In the genomic region with DNA sequence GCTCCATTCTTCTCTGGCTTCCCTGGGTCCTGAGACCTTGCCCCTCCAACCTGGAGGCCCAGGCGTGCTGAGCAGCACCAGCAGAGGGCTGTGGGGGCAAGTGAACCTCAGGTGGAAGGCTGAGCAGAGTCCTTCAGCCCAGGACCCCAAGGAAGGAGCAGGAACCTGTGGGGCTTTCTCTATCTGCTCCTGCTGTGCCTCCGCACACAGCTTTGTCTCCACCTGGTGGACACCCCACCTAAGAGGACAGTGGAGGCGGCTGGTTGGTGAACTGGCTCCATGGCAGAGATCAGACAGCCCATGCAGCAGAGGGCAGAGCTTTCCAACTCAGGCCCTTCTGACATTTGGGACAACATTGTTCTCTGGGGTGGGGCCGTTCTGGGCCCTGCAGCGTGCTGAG, we compare ENCODE assay signal across 8 cellular contexts. TPM values are rescaled to one million over a fixed set of nuclear protein-coding genes. Genes with fewer than 3 reads are reported as not detected.
DNase-seq lines count a peak whose midpoint lies in the region; ATAC-seq and TF ChIP-seq lines count a peak whose summit lies in the region.

No MANE protein-coding gene starts in this region.

- no peaks in the 10 kb centered on the region for H3K4me1 ChIP-seq in prostate gland (replicated peaks)

- DNase-seq in AG09309 (ENCODE audit: low read depth) (no peak), H7 (peak; percentile 92), T follicular helper cell (ENCODE audit: low read depth) (peak; percentile 18), NCI-H526 treated with DMSO at 0.1 percent for 48 hours (lab: John Stamatoyannopoulos, UW) (no peak), prostate gland (ENCODE audit: low spot score) (no peak)
- peak; percentile 22 for DNase-seq in effector CD8-positive, alpha-beta T cell (lab: John Stamatoyannopoulos, UW)
- peak in 3 of 4 experiments; percentile 18 to 38 (median 19) for DNase-seq in stimulated activated CD4-positive, alpha-beta T cell treated with anti-CD3 and anti-CD28 coated beads, Interleukin-1b, Interleukin-23, amount 100 ng/mL, for 24 hours (ENCODE audit: low read depth in 4 of 4, low spot score in 1 of 4)

- intact Hi-C loops in prostate gland (cut with DNase I): no loop called here

- TF ChIP-seq CTCF in AG09309 (IDR thresholded peaks at IDR 0.05; ENCODE audit: control insufficient read depth, insufficient read depth, low read depth, low read length, missing control alignments): peak; percentile 46
- TF ChIP-seq CTCF in prostate gland (IDR thresholded peaks at IDR 0.05): peak in 1 of 4 experiments; percentile 35

- H3K36me3 ChIP-seq in H7 (replicated peaks; ENCODE audit: control insufficient read depth, insufficient read depth, low read length) (peaks cover 4% of the 10 kb centered on the region), prostate gland (no peaks in the 10 kb centered on the region)

- WGBS in prostate gland: 74% methylated on average over 5 of the region's 5 CpGs

- no peak for TF ChIP-seq POLR2A in prostate gland (IDR thresholded peaks at IDR 0.05)

- H3K9me3 ChIP-seq in prostate gland: no peaks in the 10 kb centered on the region

- no peak for ATAC-seq in GM18517 (IDR thresholded peaks at IDR 0.05; ENCODE audit: unreplicated experiment)

- no peak overlapping the region for H3K27ac ChIP-seq in prostate gland

- H3K4me3 ChIP-seq in AG09309 (ENCODE audit: control insufficient read depth, low read depth, low read length) (no peak overlapping the region), H7 (ENCODE audit: insufficient read depth, low read depth, low read length) (no peak overlapping the region), prostate gland (no peak overlapping the region)

- H3K27me3 ChIP-seq in H7 (ENCODE audit: control insufficient read depth, insufficient read depth, low read length) (no peaks in the 10 kb centered on the region), prostate gland (replicated peaks; ENCODE audit: insufficient read depth) (no peaks in the 10 kb centered on the region)

RNA-seq across cellular contexts. Expression of gene ZFR2, which starts 19.7 kb away (rescaled TPM):
- 21.5 and 36.1 TPM in 2 replicates for total RNA-seq in H7 (2014; rRNA removed; shearing (Covaris generic))
- 10 to 100 TPM in 1 of 2 donors, not detected in 1; 10.2 TPM for total RNA-seq in prostate gland

RNA-seq across cellular contexts. Expression of gene ATCAY, which starts 31.4 kb away (rescaled TPM):
- 10.2 and 17.9 TPM in 2 replicates for total RNA-seq in H7 (2014; rRNA removed; shearing (Covaris generic))
- 1 to 10 TPM; 3.9 to 8.3 TPM for total RNA-seq in prostate gland

Comparison
In these comparisons a context has a peak if more than half of its experiments do, and no peak if none do; other contexts are left out.
1. DNase-seq: peak in H7 (single experiment), T follicular helper cell (single experiment), effector CD8-positive, alpha-beta T cell (single experiment) and stimulated activated CD4-positive, alpha-beta T cell treated with anti-CD3 and anti-CD28 coated beads, Interleukin-1b, Interleukin-23, amount 100 ng/mL, for 24 hours (3 of 4); none in AG09309 (single experiment), NCI-H526 treated with DMSO at 0.1 percent for 48 hours (single experiment) and prostate gland (single experiment).